8 cellular contexts compared by ENCODE assay signal in genomic region chr10:128178319-128178937, GRCh38. TPM values are rescaled to one million over a fixed set of nuclear protein-coding genes. Genes with fewer than 3 reads are reported as not detected.
DNase-seq lines count a peak whose midpoint lies in the region; ATAC-seq, FAIRE-seq and TF ChIP-seq lines count a peak whose summit lies in the region.

No MANE protein-coding gene starts in this region.

- WGBS in neuronal stem cell (ENCODE audit: extremely low coverage in 2 of 2, insufficient read length in 2 of 2, insufficient replicate concordance in 1 of 2), 2 donors: no CpG with 5 or more reads among the region's 6 CpGs

- H3K23ac ChIP-seq in neuronal stem cell (ENCODE audit: low read depth, low read length, poor library complexity): no peak overlapping the region

- H3K9me3 ChIP-seq in neuronal stem cell (replicated peaks in 1 of 2; ENCODE audit: control insufficient read depth in 2 of 2, insufficient read depth in 1 of 2, low read depth in 1 of 2, low read length in 2 of 2): peaks cover 0 to 2% of the 10 kb centered on the region in 2 donors

- H3K4me3 ChIP-seq in bronchial epithelial cell (ENCODE audit: low read depth, low read length): no peak overlapping the region
- H3K4me3 ChIP-seq in neuronal stem cell (ENCODE audit: low read length in 2 of 2): no peak overlapping the region

- H3K9ac ChIP-seq in neuronal stem cell (ENCODE audit: low read depth, low read length, poor library complexity): no peak overlapping the region

- H3K36me3 ChIP-seq in bronchial epithelial cell (ENCODE audit: control insufficient read depth, insufficient read depth, low read length) (no peaks in the 10 kb centered on the region), neuronal stem cell (replicated peaks in 1 of 2; ENCODE audit: control insufficient read depth in 2 of 2, insufficient read depth in 2 of 2, low read length in 2 of 2) (no peaks in the 10 kb centered on the region)

- H3K18ac ChIP-seq in neuronal stem cell (ENCODE audit: low read length): no peak overlapping the region

- no peak overlapping the region for H2AK5ac ChIP-seq in neuronal stem cell (ENCODE audit: low read depth, low read length)

- no peak overlapping the region for H4K8ac ChIP-seq in neuronal stem cell (ENCODE audit: low read depth, low read length)

- H2BK12ac ChIP-seq in neuronal stem cell (ENCODE audit: low read length): no peak overlapping the region

- no peak overlapping the region for H4K91ac ChIP-seq in neuronal stem cell (ENCODE audit: low read depth, low read length, poor library complexity)

- no peak overlapping the region for H2AFZ ChIP-seq in neuronal stem cell (ENCODE audit: low read length)

- no peaks in the 10 kb centered on the region for H3K79me1 ChIP-seq in neuronal stem cell (ENCODE audit: low read depth, low read length)

- no peak overlapping the region for H2BK15ac ChIP-seq in neuronal stem cell (ENCODE audit: low read length)

- H3K27me3 ChIP-seq in bronchial epithelial cell (ENCODE audit: control insufficient read depth, insufficient read depth, low read length): no peaks in the 10 kb centered on the region
- no peaks in the 10 kb centered on the region for H3K27me3 ChIP-seq in neuronal stem cell (ENCODE audit: control insufficient read depth in 3 of 3, insufficient read depth in 3 of 3, low read depth in 1 of 3, low read length in 3 of 3)

- DNase-seq in T-helper 1 cell (peak in 4 of 5 donors; percentile 11 to 72 (median 15)), bronchial epithelial cell (ENCODE audit: low read depth) (peak; percentile 33), neuronal stem cell (ENCODE audit: low spot score) (peak; percentile 9), C1 segment of cervical spinal cord (lab: John Stamatoyannopoulos, UW) (no peak), anterior cingulate cortex (lab: John Stamatoyannopoulos, UW) (no peak)

- no peaks in the 10 kb centered on the region for H3K4me1 ChIP-seq in neuronal stem cell (ENCODE audit: control insufficient read depth in 2 of 2, insufficient read depth in 1 of 2, low read depth in 1 of 2, low read length in 2 of 2)

- H3K14ac ChIP-seq in neuronal stem cell (ENCODE audit: low read length): no peak overlapping the region

- peak; percentile 58 for ATAC-seq in HG03175 (IDR thresholded peaks at IDR 0.05; ENCODE audit: unreplicated experiment)
- no peak for ATAC-seq in GM18520 (IDR thresholded peaks at IDR 0.05; ENCODE audit: unreplicated experiment)

- H3K4ac ChIP-seq in neuronal stem cell (ENCODE audit: low read length): no peak overlapping the region

- no peak for FAIRE-seq in bronchial epithelial cell (lab: Jason Lieb, UNC)

- H3K27ac ChIP-seq in neuronal stem cell (replicated peaks; ENCODE audit: low read length): no peak overlapping the region

- TF ChIP-seq CTCF in GM12873 (IDR thresholded peaks at IDR 0.05; ENCODE audit: insufficient read depth, low read depth, low read length, missing control alignments) (peak; percentile 73), bronchial epithelial cell (IDR thresholded peaks at IDR 0.05; ENCODE audit: insufficient read depth, low read length, severe bottlenecking) (peak; percentile 73)

- H2BK5ac ChIP-seq in neuronal stem cell (ENCODE audit: low read length): no peak overlapping the region

- no peak overlapping the region for H3K4me2 ChIP-seq in neuronal stem cell (ENCODE audit: insufficient read depth, low read length, poor library complexity, severe bottlenecking)

- no peak overlapping the region for H2BK120ac ChIP-seq in neuronal stem cell (ENCODE audit: low read depth, low read length)

RNA-seq across cellular contexts. Expression of gene MKI67, which starts 52.2 kb away (rescaled TPM):
- total RNA-seq in bronchial epithelial cell: 0.26 and 0.64 TPM in 2 replicates
- 42.4 TPM for polyA plus RNA-seq in neuronal stem cell (2013, experiment 1 of 2)
- polyA plus RNA-seq in neuronal stem cell (2013, experiment 2 of 2): 41.6 TPM

Comparison
In these comparisons a context has a peak if more than half of its experiments do, and no peak if none do; other contexts are left out.
1. DNase-seq: peak in T-helper 1 cell (4 of 5), bronchial epithelial cell (single experiment) and neuronal stem cell (single experiment); none in C1 segment of cervical spinal cord (0 of 14) and anterior cingulate cortex (0 of 58).